In the genomic region with DNA sequence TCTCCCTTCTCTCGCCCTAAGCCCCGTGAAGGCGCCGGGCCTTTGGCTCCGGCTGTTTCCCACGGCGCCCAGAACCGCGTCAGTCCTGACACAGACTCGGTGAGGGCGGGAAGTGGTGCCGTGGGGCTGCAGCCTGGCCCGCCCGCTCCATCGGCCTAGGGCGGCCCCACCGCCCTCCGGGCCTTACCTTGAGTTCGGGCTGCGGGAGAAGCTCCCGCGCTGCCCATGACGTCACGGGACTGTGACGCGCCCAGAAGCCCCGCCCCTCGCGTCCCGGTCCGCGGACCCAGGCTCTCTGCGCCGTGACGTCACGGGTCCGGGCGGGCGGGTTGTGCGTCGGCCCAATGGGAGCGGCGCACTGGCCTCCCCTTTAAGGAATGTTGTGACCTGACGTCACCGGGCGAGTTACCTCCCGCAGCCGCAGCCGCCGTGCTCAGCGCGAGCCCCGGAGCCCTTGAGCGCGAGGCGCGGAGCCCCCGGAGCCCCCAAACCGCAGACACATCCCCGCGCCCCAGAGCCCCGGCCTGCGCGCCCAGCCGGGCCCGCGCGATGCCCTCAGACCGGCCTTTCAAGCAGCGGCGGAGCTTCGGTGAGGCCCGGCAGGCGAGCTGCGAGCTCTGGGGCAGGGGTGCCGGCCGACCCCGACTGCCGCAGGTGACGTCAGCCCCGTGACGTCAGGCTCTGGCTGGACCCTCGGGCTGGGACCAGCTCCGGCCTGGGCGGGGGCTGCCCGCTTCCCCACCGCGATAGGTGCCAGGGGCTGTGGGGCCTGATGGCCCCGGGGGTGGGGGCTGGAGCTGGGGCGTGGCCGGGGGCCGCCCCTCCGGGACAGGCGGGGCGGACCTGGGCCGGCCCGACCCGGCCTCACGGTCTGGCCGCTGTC, we compare ENCODE assay signal across 8 cellular contexts. TPM values are rescaled to one million over a fixed set of nuclear protein-coding genes. Genes with fewer than 3 reads are reported as not detected.
DNase-seq lines count a peak whose midpoint lies in the region; ATAC-seq and TF ChIP-seq lines count a peak whose summit lies in the region.

A gene (plus strand): TSS at position 399 of the 883 bp plus-strand sequence. CDS start 151 bp downstream, at position 550.

- peak within 1 kb of the TSS; percentile 84 for H3K9ac ChIP-seq in neuronal stem cell (ENCODE audit: low read depth, low read length, poor library complexity)

- H4K91ac ChIP-seq in neuronal stem cell (ENCODE audit: low read depth, low read length, poor library complexity), result no peak within 1 kb of the TSS

- no peaks in the 10 kb centered on the region for H3K36me3 Mint-ChIP-seq in activated naive CD4-positive, alpha-beta T cell treated with anti-CD3 and anti-CD28 coated beads, Interleukin-2, amount 50 U/mL, for 24 hours

- no peak within 1 kb of the TSS for H2BK5ac ChIP-seq in neuronal stem cell (ENCODE audit: low read length)

- no peak within 1 kb of the TSS for H2BK15ac ChIP-seq in neuronal stem cell (ENCODE audit: low read length)

- peak within 1 kb of the TSS; percentile 77 for H3K4me2 ChIP-seq in neuronal stem cell (ENCODE audit: insufficient read depth, low read length, poor library complexity, severe bottlenecking)

- H3K27me3 ChIP-seq in Peyer's patch (no peaks in the 10 kb centered on the region), gastroesophageal sphincter (no peaks in the 10 kb centered on the region), neuronal stem cell (ENCODE audit: control insufficient read depth in 3 of 3, insufficient read depth in 3 of 3, low read depth in 1 of 3, low read length in 3 of 3) (no peaks in the 10 kb centered on the region)

- TF ChIP-seq CTCF in Peyer's patch (IDR thresholded peaks at IDR 0.05) (peak in 1 of 6 experiments; percentile 1), gastroesophageal sphincter (IDR thresholded peaks at IDR 0.05) (peak in 1 of 4 experiments; percentile 6)

- DNase-seq in EH (ENCODE audit: low read depth) (peak; percentile 95), Peyer's patch (peak; percentile 93 to 97 (median 95)), neuronal stem cell (ENCODE audit: low spot score) (peak; percentile 91), RPMI8226 (no peak)
- peak; percentile 87 to 90 for DNase-seq in stimulated activated naive CD8-positive, alpha-beta T cell treated with anti-CD3 and anti-CD28 coated beads, Interleukin-15, amount 100 ng/mL, for 72 hours

- peak within 1 kb of the TSS; percentile 97 for H3K18ac ChIP-seq in neuronal stem cell (ENCODE audit: low read length)

- no peak for TF ChIP-seq EP300 in gastroesophageal sphincter (IDR thresholded peaks at IDR 0.05)

- H4K8ac ChIP-seq in neuronal stem cell (ENCODE audit: low read depth, low read length), result no peak within 1 kb of the TSS

- no peak within 1 kb of the TSS for H3K4ac ChIP-seq in neuronal stem cell (ENCODE audit: low read length)

- H3K27ac Mint-ChIP-seq in activated naive CD4-positive, alpha-beta T cell treated with anti-CD3 and anti-CD28 coated beads, Interleukin-2, amount 50 U/mL, for 24 hours, result peak within 1 kb of the TSS; percentile 91
- peak within 1 kb of the TSS; percentile 84 to 95 for H3K27ac Mint-ChIP-seq in stimulated activated naive CD8-positive, alpha-beta T cell treated with anti-CD3 and anti-CD28 coated beads, Interleukin-15, amount 100 ng/mL, for 72 hours

- ATAC-seq in HG02885 (IDR thresholded peaks at IDR 0.05; ENCODE audit: poor library complexity, unreplicated experiment), result peak; percentile 87
- peak; percentile 97 for ATAC-seq in gastroesophageal sphincter
- peak; percentile 85 for ATAC-seq in stimulated activated naive CD8-positive, alpha-beta T cell treated with anti-CD3 and anti-CD28 coated beads, Interleukin-15, amount 100 ng/mL, for 72 hours

- no peak within 1 kb of the TSS for H2BK120ac ChIP-seq in neuronal stem cell (ENCODE audit: low read depth, low read length)

- H3K23ac ChIP-seq in neuronal stem cell (ENCODE audit: low read depth, low read length, poor library complexity), result peak within 1 kb of the TSS; percentile 89

- H3K79me1 ChIP-seq in neuronal stem cell (ENCODE audit: low read depth, low read length), result peaks cover 2% of the 10 kb centered on the region

- 0% methylated on average over 16 of the region's 100 CpGs; no CpG with 5 or more reads in 1 of the 2 donors for WGBS in gastroesophageal sphincter (ENCODE audit: low coverage in 1 of 2), 2 donors
- no CpG with 5 or more reads among the region's 100 CpGs for WGBS in neuronal stem cell (ENCODE audit: extremely low coverage in 2 of 2, insufficient read length in 2 of 2, insufficient replicate concordance in 1 of 2), 2 donors

- H3K4me1 ChIP-seq in Peyer's patch, result peaks cover 0 to 6% (median 2%) of the 10 kb centered on the region in 4 donors
- peaks cover 0 to 35% (median 0%) of the 10 kb centered on the region in 3 donors for H3K4me1 ChIP-seq in gastroesophageal sphincter
- H3K4me1 ChIP-seq in neuronal stem cell (ENCODE audit: control insufficient read depth in 2 of 2, insufficient read depth in 1 of 2, low read depth in 1 of 2, low read length in 2 of 2), result peaks cover 0 to 2% of the 10 kb centered on the region in 2 donors

- H3K27me3 Mint-ChIP-seq in activated naive CD4-positive, alpha-beta T cell treated with anti-CD3 and anti-CD28 coated beads, Interleukin-2, amount 50 U/mL, for 24 hours, result no peaks in the 10 kb centered on the region
- H3K27me3 Mint-ChIP-seq in stimulated activated naive CD8-positive, alpha-beta T cell treated with anti-CD3 and anti-CD28 coated beads, Interleukin-15, amount 100 ng/mL, for 72 hours, result no peaks in the 10 kb centered on the region

- no peak within 1 kb of the TSS for H2AFZ ChIP-seq in neuronal stem cell (ENCODE audit: low read length)

- H3K36me3 ChIP-seq in Peyer's patch (no peaks in the 10 kb centered on the region), gastroesophageal sphincter (no peaks in the 10 kb centered on the region), neuronal stem cell (replicated peaks in 1 of 2; ENCODE audit: control insufficient read depth in 2 of 2, insufficient read depth in 2 of 2, low read length in 2 of 2) (peaks cover 1 to 30% of the 10 kb centered on the region in 2 donors)

- no peak within 1 kb of the TSS for H3K14ac ChIP-seq in neuronal stem cell (ENCODE audit: low read length)

- H3K27ac ChIP-seq in Peyer's patch (peak within 1 kb of the TSS; percentile 82 to 92 (median 91)), gastroesophageal sphincter (peak within 1 kb of the TSS; percentile 96 to 100 (median 99)), neuronal stem cell (replicated peaks; ENCODE audit: low read length) (no peak within 1 kb of the TSS)

- peak in 1 of 2 donors; percentile 40 for TF ChIP-seq POLR2A in Peyer's patch (IDR thresholded peaks at IDR 0.05)
- peak; percentile 78 to 84 for TF ChIP-seq POLR2A in gastroesophageal sphincter (IDR thresholded peaks at IDR 0.05)

- peak within 1 kb of the TSS; percentile 91 for H3K4me3 Mint-ChIP-seq in activated naive CD4-positive, alpha-beta T cell treated with anti-CD3 and anti-CD28 coated beads, Interleukin-2, amount 50 U/mL, for 24 hours
- H3K4me3 Mint-ChIP-seq in stimulated activated naive CD8-positive, alpha-beta T cell treated with anti-CD3 and anti-CD28 coated beads, Interleukin-15, amount 100 ng/mL, for 72 hours, result peak within 1 kb of the TSS; percentile 84 to 88

- no peak within 1 kb of the TSS for H2AK5ac ChIP-seq in neuronal stem cell (ENCODE audit: low read depth, low read length)

- H3K4me1 Mint-ChIP-seq in activated naive CD4-positive, alpha-beta T cell treated with anti-CD3 and anti-CD28 coated beads, Interleukin-2, amount 50 U/mL, for 24 hours, result peaks cover 19% of the 10 kb centered on the region
- H3K4me1 Mint-ChIP-seq in stimulated activated naive CD8-positive, alpha-beta T cell treated with anti-CD3 and anti-CD28 coated beads, Interleukin-15, amount 100 ng/mL, for 72 hours, result peaks cover 8% of the 10 kb centered on the region

- no peaks in the 10 kb centered on the region for H3K9me3 Mint-ChIP-seq in activated naive CD4-positive, alpha-beta T cell treated with anti-CD3 and anti-CD28 coated beads, Interleukin-2, amount 50 U/mL, for 24 hours
- no peaks in the 10 kb centered on the region for H3K9me3 Mint-ChIP-seq in stimulated activated naive CD8-positive, alpha-beta T cell treated with anti-CD3 and anti-CD28 coated beads, Interleukin-15, amount 100 ng/mL, for 72 hours

- H2BK12ac ChIP-seq in neuronal stem cell (ENCODE audit: low read length), result no peak within 1 kb of the TSS

- H3K4me3 ChIP-seq in Peyer's patch (peak within 1 kb of the TSS; percentile 54 to 75 (median 70)), gastroesophageal sphincter (peak within 1 kb of the TSS; percentile 82 to 97), neuronal stem cell (ENCODE audit: low read length in 2 of 2) (peak within 1 kb of the TSS in 1 of 2 donors; percentile 84)

- no peaks in the 10 kb centered on the region for H3K9me3 ChIP-seq in Peyer's patch
- no peaks in the 10 kb centered on the region for H3K9me3 ChIP-seq in gastroesophageal sphincter
- H3K9me3 ChIP-seq in neuronal stem cell (replicated peaks in 1 of 2; ENCODE audit: control insufficient read depth in 2 of 2, insufficient read depth in 1 of 2, low read depth in 1 of 2, low read length in 2 of 2), result no peaks in the 10 kb centered on the region

RNA-seq across cellular contexts. Expression of the gene that starts here (rescaled TPM):
- 10 to 100 TPM; 32.6 to 82.1 (median 68.6) TPM for total RNA-seq in Peyer's patch
- 100 to 1,000 TPM in 3 of 4 donors, 10 to 100 TPM in 1; 96.0 to 134 (median 115) TPM for total RNA-seq in gastroesophageal sphincter
- polyA plus RNA-seq in neuronal stem cell (2013, experiment 1 of 2), result 10.4 TPM
- polyA plus RNA-seq in neuronal stem cell (2013, experiment 2 of 2), result 10.7 TPM
